20 cellular contexts compared by ENCODE assay signal in genomic region chr18:55859116-55859515, GRCh38.
A peak's percentile ranks its signal among the peaks of the same experiment; 100 is the strongest.
DNase-seq lines count a peak whose midpoint lies in the region; ATAC-seq and TF ChIP-seq lines count a peak whose summit lies in the region.
"Had no signal": no experiment of that assay in that cellular context is flagged by ENCODE, and none has a peak within 500 bp of the region (broad histone marks: within the 10 kb centered on the region; RNA-seq: fewer than 3 reads in every experiment).

No MANE protein-coding gene starts in this region.

- H3K9me3 Mint-ChIP-seq in HFFc6: no peaks in the 10 kb centered on the region
- H3K9me3 Mint-ChIP-seq in chondrocyte (ENCODE audit: low read depth): no peaks in the 10 kb centered on the region
- H3K9me3 Mint-ChIP-seq: stimulated activated naive CD8-positive, alpha-beta T cell treated with anti-CD3 and anti-CD28 coated beads, Interleukin-15, Interleukin-2, amounts not matched to agents 100 ng/mL and 50 ng/mL, for 24 hours had no signal

- H3K27ac ChIP-seq in osteoblast (ENCODE audit: low read depth, low read length): peak overlapping the region; percentile 69
- H3K27ac ChIP-seq: cardiac muscle cell, neutrophil, RWPE1 had no signal

- H3K36me3 Mint-ChIP-seq in HFFc6 (ENCODE audit: low read depth): no peaks in the 10 kb centered on the region
- H3K36me3 Mint-ChIP-seq in chondrocyte (ENCODE audit: low read depth): no peaks in the 10 kb centered on the region
- H3K36me3 Mint-ChIP-seq: immature natural killer cell had no signal

- no peaks in the 10 kb centered on the region for H3K9me3 ChIP-seq in osteoblast (ENCODE audit: low read depth, low read length)
- H3K9me3 ChIP-seq: neutrophil had no signal

- TF ChIP-seq CTCF in AG04449 (IDR thresholded peaks at IDR 0.05; ENCODE audit: insufficient read depth, low read length, missing control alignments): no peak
- no peak for TF ChIP-seq CTCF in HFFc6 (IDR thresholded peaks at IDR 0.05)
- no peak for TF ChIP-seq CTCF in chondrocyte (IDR thresholded peaks at IDR 0.05)
- TF ChIP-seq CTCF in osteoblast (IDR thresholded peaks at IDR 0.05; ENCODE audit: extremely low read depth, low read depth, low read length): no peak

- H3K4me3 Mint-ChIP-seq in HFFc6 (peak overlapping the region; percentile 86), chondrocyte (ENCODE audit: unreplicated experiment) (peak overlapping the region; percentile 63)
- H3K4me3 Mint-ChIP-seq: immature natural killer cell; stimulated activated naive CD8-positive, alpha-beta T cell treated with anti-CD3 and anti-CD28 coated beads, Interleukin-15, Interleukin-2, amounts not matched to agents 100 ng/mL and 50 ng/mL, for 24 hours; T-helper 17 cell had no signal

- DNase-seq in AG04449 (ENCODE audit: low read depth, low spot score) (no peak), HFFc6 (no peak), chondrocyte (ENCODE audit: low spot score) (no peak), osteoblast (ENCODE audit: insufficient read length, low spot score, missing footprints) (no peak)
- DNase-seq in activated T-cell treated with anti-CD3 and anti-CD28 coated beads, Interleukin-2, amount 50 U/mL, for 1 hour: no peak
- DNase-seq in stimulated activated CD4-positive, alpha-beta T cell treated with anti-CD3 and anti-CD28 coated beads, Interleukin-12 subunit alpha, Interleukin-12 subunit beta, amount 100 ng/mL, for 4 hours: no peak
- DNase-seq: activated naive CD4-positive, alpha-beta T cell treated with Interleukin-2 at 50 U/mL for 16 hours; AML-193; immature natural killer cell; mesendoderm; T-helper 17 cell had no signal

- ATAC-seq in GM19463 (IDR thresholded peaks at IDR 0.05; ENCODE audit: unreplicated experiment) (no peak), GM19467 (IDR thresholded peaks at IDR 0.05; ENCODE audit: unreplicated experiment) (no peak)
- ATAC-seq: activated CD4-positive, CD25-positive, alpha-beta regulatory T cell treated with anti-CD3 and anti-CD28 coated beads, Interleukin-2, amount 50 U/mL, for 24 hours; HCT116; T-helper 17 cell had no signal

- peaks cover 29% of the 10 kb centered on the region for H3K4me1 ChIP-seq in osteoblast (ENCODE audit: insufficient read depth, low read length)

- H3K36me3 ChIP-seq in osteoblast (ENCODE audit: insufficient read depth, low read length): no peaks in the 10 kb centered on the region
- H3K36me3 ChIP-seq: cardiac muscle cell, neutrophil had no signal

- CTCF ChIA-PET in AG04449 (lab: Yijun Ruan, JAX): no interaction called here

- POLR2A ChIA-PET in AG04449 (lab: Yijun Ruan, JAX): no interaction called here

- H3K4me1 Mint-ChIP-seq in HFFc6 (ENCODE audit: low read depth) (peaks cover 94% of the 10 kb centered on the region), chondrocyte (ENCODE audit: low read depth) (peaks cover 54% of the 10 kb centered on the region)
- H3K4me1 Mint-ChIP-seq: immature natural killer cell, T-helper 17 cell had no signal

- no peaks in the 10 kb centered on the region for H3K79me2 ChIP-seq in osteoblast (ENCODE audit: insufficient read depth, low read length)

- no peaks in the 10 kb centered on the region for H3K27me3 ChIP-seq in osteoblast (ENCODE audit: insufficient read depth, low read length)
- H3K27me3 ChIP-seq: cardiac muscle cell had no signal

- H3K4me3 ChIP-seq in AG04449 (ENCODE audit: low read depth, low read length) (peak overlapping the region; percentile 52), osteoblast (ENCODE audit: insufficient read depth, low read length) (peak overlapping the region; percentile 69)
- H3K4me3 ChIP-seq: cardiac muscle cell, smooth muscle cell had no signal

- H3K27me3 Mint-ChIP-seq in HFFc6 (ENCODE audit: insufficient read depth): no peaks in the 10 kb centered on the region
- no peaks in the 10 kb centered on the region for H3K27me3 Mint-ChIP-seq in chondrocyte (ENCODE audit: low read depth)
- H3K27me3 Mint-ChIP-seq: stimulated activated naive CD8-positive, alpha-beta T cell treated with anti-CD3 and anti-CD28 coated beads, Interleukin-15, Interleukin-2, amounts not matched to agents 100 ng/mL and 50 ng/mL, for 24 hours; T-helper 17 cell had no signal

- H3K27ac Mint-ChIP-seq in HFFc6 (peak overlapping the region; percentile 53), chondrocyte (ENCODE audit: unreplicated experiment) (peak overlapping the region; percentile 52)
- H3K27ac Mint-ChIP-seq: immature natural killer cell; stimulated activated naive CD8-positive, alpha-beta T cell treated with anti-CD3 and anti-CD28 coated beads, Interleukin-15, Interleukin-2, amounts not matched to agents 100 ng/mL and 50 ng/mL, for 24 hours; T-helper 17 cell had no signal

- peak overlapping the region; percentile 73 for H2AFZ ChIP-seq in osteoblast (ENCODE audit: low read length)

- no peaks in the 10 kb centered on the region for H4K20me1 ChIP-seq in osteoblast (ENCODE audit: insufficient read depth, low read length)

- peak overlapping the region; percentile 90 for H3K4me2 ChIP-seq in osteoblast (ENCODE audit: insufficient read depth, low read length)
- H3K4me2 ChIP-seq: smooth muscle cell had no signal
